In genomic region chr18:76433788-76434187, GRCh38 we compare ENCODE assay signal across 19 cellular contexts.
DNase-seq lines count a peak whose midpoint lies in the region; ATAC-seq and TF ChIP-seq lines count a peak whose summit lies in the region.
"Had no signal": no experiment of that assay in that cellular context is flagged by ENCODE, and none has a peak within 500 bp of the region (broad histone marks: within the 10 kb centered on the region; RNA-seq: fewer than 3 reads in every experiment).

No MANE protein-coding gene starts in this region.

- no peak overlapping the region for H2BK20ac ChIP-seq in IMR-90 (ENCODE audit: low read depth, low read length)

- H3K14ac ChIP-seq in IMR-90 (replicated peaks; ENCODE audit: low read depth, low read length) (no peak overlapping the region), mesenchymal stem cell (ENCODE audit: low read length in 2 of 2) (no peak overlapping the region)

- H3K36me3 Mint-ChIP-seq in endothelial cell (ENCODE audit: low read depth, unreplicated experiment): peaks cover 36% of the 10 kb centered on the region
- H3K36me3 Mint-ChIP-seq: IgD-negative memory B cell had no signal

- H2BK120ac ChIP-seq in IMR-90 (ENCODE audit: low read depth, low read length): no peak overlapping the region
- no peak overlapping the region for H2BK120ac ChIP-seq in mesenchymal stem cell (ENCODE audit: low read depth, low read length)

- TF ChIP-seq POLR2A in IMR-90 (IDR thresholded peaks at IDR 0.05; ENCODE audit: low read depth, low read length): no peak

- DNase-seq in IMR-90 (no peak), endothelial cell (ENCODE audit: low spot score) (no peak), mesenchymal stem cell (no peak), posterior vena cava (ENCODE audit: low spot score) (peak; percentile 62), GM10248 (ENCODE audit: extremely low spot score) (no peak)
- no peak for DNase-seq in activated CD8-positive, alpha-beta memory T cell treated with anti-CD3 and anti-CD28 coated beads for 24 hours
- DNase-seq in stimulated activated CD4-positive, alpha-beta T cell treated with anti-CD3 and anti-CD28 coated beads, Interleukin-4, amount 100 ng/mL, for 24 hours: no peak
- DNase-seq: AML-193; Caco-2; CD4-positive, alpha-beta T cell; DMS79; GDM1; GOT3; H7; HFFc6 had no signal

- in situ Hi-C loops in IMR-90 (cut with MboI; ENCODE audit: low sequenced_read_pairs): no loop called here

- BruUV-seq in IMR-90 (replicated peaks; lab: Mats Ljungman, UMichigan): no TSS peak

- peaks cover 48 to 97% of the 10 kb centered on the region in 2 experiments for H3K79me1 ChIP-seq in IMR-90 (ENCODE audit: low read depth in 1 of 2, low read length in 2 of 2)
- H3K79me1 ChIP-seq in mesenchymal stem cell (replicated peaks; ENCODE audit: low read length, poor library complexity, severe bottlenecking): peaks cover 50% of the 10 kb centered on the region

- 95% methylated on average over 12 of the region's 17 CpGs; no CpG with 5 or more reads in 1 of the 2 experiments for WGBS in IMR-90 (ENCODE audit: extremely low coverage in 2 of 2, insufficient read length in 1 of 2), 2 experiments
- WGBS in mesenchymal stem cell: 95% methylated on average over 17 of the region's 17 CpGs

- H3K18ac ChIP-seq in IMR-90 (ENCODE audit: low read depth, low read length) (no peak overlapping the region), mesenchymal stem cell (ENCODE audit: low read depth in 1 of 2, low read length in 2 of 2) (no peak overlapping the region)

- no peak overlapping the region for H4K91ac ChIP-seq in IMR-90 (ENCODE audit: insufficient read depth, low read depth, low read length)
- peak overlapping the region; percentile 15 for H4K91ac ChIP-seq in mesenchymal stem cell (ENCODE audit: low read length)

- H3K23ac ChIP-seq in IMR-90 (ENCODE audit: low read depth, low read length) (no peak overlapping the region), mesenchymal stem cell (ENCODE audit: low read length in 2 of 2) (no peak overlapping the region)

- peaks cover 18% of the 10 kb centered on the region; the same call in 1 of the 2 replicates for H3K9me1 ChIP-seq in IMR-90 (ENCODE audit: insufficient read depth, low read length)

- POLR2A ChIA-PET in IMR-90 (lab: Charles Lee; ENCODE audit: unreplicated experiment): interaction anchor here (0.6 kb wide), 1 partner anchor 1225 kb away, joined by 3 read pairs; the partner anchor contains the start of gene PTGR3
- POLR2A ChIA-PET in GM10248 (lab: Yijun Ruan, JAX): no interaction called here

- H3K4me3 ChIP-seq in IMR-90 (ENCODE audit: insufficient read depth, low read depth, low read length) (no peak overlapping the region), mesenchymal stem cell (ENCODE audit: insufficient read depth in 1 of 2, low read depth in 1 of 2, low read length in 2 of 2) (peak overlapping the region in 1 of 2 experiments; percentile 1)

- H3K4me2 ChIP-seq in IMR-90 (ENCODE audit: low read depth, low read length) (no peak overlapping the region), mesenchymal stem cell (ENCODE audit: low read length, poor library complexity, severe bottlenecking) (no peak overlapping the region)

- no peak overlapping the region for H3K4ac ChIP-seq in IMR-90 (ENCODE audit: low read depth, low read length)
- no peak overlapping the region for H3K4ac ChIP-seq in mesenchymal stem cell (ENCODE audit: low read depth in 1 of 2, low read length in 2 of 2)

- intact Hi-C loops in IMR-90 (cut with micrococcal nuclease) (no loop called here), posterior vena cava (cut with DNase I) (loop anchor here in 1 of 2 donors (2.0 kb wide), 1 partner anchor 15 kb away; no protein-coding TSS in a partner anchor)

- H4K20me1 ChIP-seq in IMR-90 (ENCODE audit: insufficient read depth, low read length): peaks cover 95% of the 10 kb centered on the region

- no peak overlapping the region for H4K8ac ChIP-seq in IMR-90 (ENCODE audit: low read depth in 2 of 2, low read length in 2 of 2)
- H4K8ac ChIP-seq in mesenchymal stem cell (ENCODE audit: low read length): no peak overlapping the region

- no peak overlapping the region for H3K56ac ChIP-seq in IMR-90 (ENCODE audit: extremely low read depth, insufficient read depth, low read length)

- H3K9me3 ChIP-seq in IMR-90 (ENCODE audit: control insufficient read depth, insufficient read depth, low read length) (no peaks in the 10 kb centered on the region), mesenchymal stem cell (ENCODE audit: control insufficient read depth, low read length) (no peaks in the 10 kb centered on the region)
- H3K9me3 ChIP-seq: Caco-2 had no signal

- dilution Hi-C loops in IMR-90 (cut with HindIII; ENCODE audit: low sequenced_read_pairs, unreplicated experiment): no loop called here

- H2AFZ ChIP-seq in IMR-90 (replicated peaks; ENCODE audit: low read length, poor library complexity) (no peak overlapping the region), mesenchymal stem cell (ENCODE audit: low read depth, low read length) (no peak overlapping the region)

- no peak for TF ChIP-seq CTCF in IMR-90 (conservative IDR thresholded peaks at IDR 0.05; ENCODE audit: low read depth, low read length)
- TF ChIP-seq CTCF in endothelial cell (IDR thresholded peaks at IDR 0.05; ENCODE audit: unreplicated experiment): no peak
- no peak for TF ChIP-seq CTCF in GM10248 (IDR thresholded peaks at IDR 0.05; ENCODE audit: control extremely low read depth, extremely low read depth, low read depth, missing control alignments)

- no peak for TF ChIP-seq RAD21 in IMR-90 (IDR thresholded peaks at IDR 0.05; ENCODE audit: low read length)

- H3K36me3 ChIP-seq in IMR-90 (ENCODE audit: control insufficient read depth, insufficient read depth, low read length): peaks cover 47% of the 10 kb centered on the region
- H3K36me3 ChIP-seq in mesenchymal stem cell (ENCODE audit: control insufficient read depth in 1 of 2, insufficient read depth in 2 of 2, low read depth in 1 of 2, low read length in 2 of 2): peaks cover 40 to 56% of the 10 kb centered on the region in 2 experiments

- CTCF ChIA-PET in IMR-90 (lab: Yijun Ruan, JAX): no interaction called here
- CTCF ChIA-PET in GM10248 (lab: Yijun Ruan, JAX): no interaction called here

- ATAC-seq in IMR-90 (ENCODE audit: low read depth) (no peak), GM21447 (IDR thresholded peaks at IDR 0.05; ENCODE audit: unreplicated experiment) (no peak)
- ATAC-seq: HCT116 had no signal

- H3K4me3 Mint-ChIP-seq in endothelial cell (ENCODE audit: unreplicated experiment): no peak overlapping the region
- H3K4me3 Mint-ChIP-seq: CD4-positive, alpha-beta T cell; HFFc6; IgD-negative memory B cell had no signal

- H3K4me1 ChIP-seq in IMR-90 (ENCODE audit: control insufficient read depth, insufficient read depth, low read length) (peaks cover 6% of the 10 kb centered on the region), mesenchymal stem cell (ENCODE audit: control insufficient read depth, insufficient read depth, low read depth, low read length) (peaks cover 3% of the 10 kb centered on the region)
- H3K4me1 ChIP-seq: Caco-2 had no signal

- peaks cover 8% of the 10 kb centered on the region for H3K27me3 Mint-ChIP-seq in endothelial cell (ENCODE audit: unreplicated experiment)
- H3K27me3 Mint-ChIP-seq: CD4-positive, alpha-beta T cell; IgD-negative memory B cell had no signal

- H2AK5ac ChIP-seq in IMR-90 (ENCODE audit: low read depth, low read length) (no peak overlapping the region), mesenchymal stem cell (ENCODE audit: low read length, severe bottlenecking) (no peak overlapping the region)

- H3K9me3 Mint-ChIP-seq in endothelial cell (ENCODE audit: unreplicated experiment): no peaks in the 10 kb centered on the region
- H3K9me3 Mint-ChIP-seq: CD4-positive, alpha-beta T cell; HFFc6; IgD-negative memory B cell had no signal

- no peak overlapping the region for H2BK5ac ChIP-seq in IMR-90 (ENCODE audit: low read depth, low read length, poor library complexity, severe bottlenecking)
- H2BK5ac ChIP-seq in mesenchymal stem cell (ENCODE audit: low read depth, low read length, poor library complexity, severe bottlenecking): no peak overlapping the region

- peak overlapping the region; percentile 11 for H2AK9ac ChIP-seq in IMR-90 (replicated peaks; ENCODE audit: low read depth, low read length, poor library complexity)

- peak overlapping the region; percentile 51 for H3K27ac Mint-ChIP-seq in endothelial cell (ENCODE audit: unreplicated experiment)
- H3K27ac Mint-ChIP-seq: CD4-positive, alpha-beta T cell; HFFc6 had no signal

- H3K27ac ChIP-seq in IMR-90 (ENCODE audit: insufficient read depth, low read length) (no peak overlapping the region), mesenchymal stem cell (ENCODE audit: low read length, poor library complexity, severe bottlenecking) (no peak overlapping the region)
- H3K27ac ChIP-seq: C4-2B had no signal

- H2BK15ac ChIP-seq in IMR-90 (ENCODE audit: low read depth, low read length) (no peak overlapping the region), mesenchymal stem cell (ENCODE audit: low read depth, poor library complexity, severe bottlenecking) (no peak overlapping the region)

- H2BK12ac ChIP-seq in mesenchymal stem cell (ENCODE audit: low read length in 2 of 2): no peak overlapping the region

- no peak overlapping the region for H3K9ac ChIP-seq in IMR-90 (ENCODE audit: low read depth, low read length)
- H3K9ac ChIP-seq in mesenchymal stem cell (ENCODE audit: low read length): no peak overlapping the region

- H4K5ac ChIP-seq in IMR-90 (ENCODE audit: low read depth, low read length): no peak overlapping the region

- H3K27me3 ChIP-seq in IMR-90 (ENCODE audit: control insufficient read depth, insufficient read depth, low read length): no peaks in the 10 kb centered on the region
- H3K27me3 ChIP-seq in mesenchymal stem cell (ENCODE audit: control insufficient read depth in 1 of 2, insufficient read depth in 1 of 2, low read length in 2 of 2): no peaks in the 10 kb centered on the region

- H3K4me1 Mint-ChIP-seq in endothelial cell (ENCODE audit: unreplicated experiment): peaks cover 59% of the 10 kb centered on the region
- H3K4me1 Mint-ChIP-seq: IgD-negative memory B cell had no signal

TF ChIP-seq in IMR-90, 13 proteins besides CTCF, POLR2A, EP300 and RAD21 (continues in another document):
- TF ChIP-seq MAFK (IDR thresholded peaks at IDR 0.05; ENCODE audit: low read depth, low read length) (no peak), CEBPB (IDR thresholded peaks at IDR 0.05; ENCODE audit: low read depth, low read length) (no peak), NFE2L2 (IDR thresholded peaks at IDR 0.05; ENCODE audit: low read depth, low read length) (no peak), BHLHE40 (IDR thresholded peaks at IDR 0.05; ENCODE audit: low read depth, low read length) (no peak), FOS (IDR thresholded peaks at IDR 0.05; ENCODE audit: low read depth, low read length) (no peak)
